11 cellular contexts compared by ENCODE assay signal in the genomic region with DNA sequence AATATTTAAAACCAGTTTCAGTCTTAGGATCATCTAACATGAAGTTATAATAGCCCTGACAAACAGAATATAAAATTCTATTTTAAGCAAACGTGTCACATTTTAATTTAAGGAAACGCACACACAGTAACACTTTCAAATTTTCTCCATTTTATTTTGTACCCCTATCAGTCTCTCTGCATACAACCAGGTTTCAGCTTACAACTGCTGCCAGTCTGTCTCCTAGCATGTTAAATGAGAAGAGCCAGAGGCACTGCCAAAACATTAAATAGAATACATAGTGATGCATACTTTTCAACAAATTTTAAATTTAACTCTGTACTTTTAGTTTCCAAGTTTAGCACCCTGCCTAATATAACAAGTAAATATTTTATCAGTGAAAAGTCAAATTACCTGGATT.
DNase-seq lines count a peak whose midpoint lies in the region; ATAC-seq and TF ChIP-seq lines count a peak whose summit lies in the region.
"Had no signal": no experiment of that assay in that cellular context is flagged by ENCODE, and none has a peak within 500 bp of the region (broad histone marks: within the 10 kb centered on the region; RNA-seq: fewer than 3 reads in every experiment).

No MANE protein-coding gene starts in this region.

- peak overlapping the region; percentile 79 for H3K4me2 ChIP-seq in PC-3 (ENCODE audit: low read length)

- H4K20me1 ChIP-seq in PC-3 (ENCODE audit: low read length) = no peaks in the 10 kb centered on the region

- DNase-seq in PC-3 = no peak
- peak; percentile 26 for DNase-seq in fibroblast of peridontal ligament (ENCODE audit: extremely low read depth)
- no peak for DNase-seq in psoas muscle
- DNase-seq in NCI-H226 = no peak
- DNase-seq in activated T-cell treated with anti-CD3 and anti-CD28 coated beads, Interleukin-2, amount 50 U/mL, for 48 hours = no peak
- DNase-seq in CD14-positive monocyte (ENCODE audit: low spot score) = no peak
- DNase-seq in GM03348 (ENCODE audit: low spot score) = no peak
- DNase-seq: activated CD4-positive, alpha-beta T cell treated with anti-CD3 and anti-CD28 coated beads for 1 hour; central memory CD4-positive, alpha-beta T cell; NCI-H524 treated with DMSO at 0.1 percent for 48 hours had no signal

- H3K9me2 ChIP-seq in PC-3 (replicated peaks; ENCODE audit: low read length) = no peaks in the 10 kb centered on the region

- H3K27ac Mint-ChIP-seq in CD14-positive monocyte = no peak overlapping the region

- H3K9me3 ChIP-seq in PC-3 (ENCODE audit: low read length) (no peaks in the 10 kb centered on the region), psoas muscle (no peaks in the 10 kb centered on the region)

- TF ChIP-seq CTCF in PC-3 (conservative IDR thresholded peaks at IDR 0.05; ENCODE audit: low read depth, low read length) = no peak
- TF ChIP-seq CTCF in psoas muscle (IDR thresholded peaks at IDR 0.05) = no peak
- no peak for TF ChIP-seq CTCF in CD14-positive monocyte (IDR thresholded peaks at IDR 0.05)

- no peak overlapping the region for H3K9ac ChIP-seq in PC-3 (ENCODE audit: low read length)

- H3K4me3 Mint-ChIP-seq in CD14-positive monocyte = no peak overlapping the region

- H3K4me1 Mint-ChIP-seq in CD14-positive monocyte = no peaks in the 10 kb centered on the region

- H2AFZ ChIP-seq in ACC112 (ENCODE audit: low read length, unreplicated experiment) (no peak overlapping the region), PC-3 (ENCODE audit: low read length) (no peak overlapping the region)

- peaks cover 77% of the 10 kb centered on the region for H3K79me2 ChIP-seq in ACC112 (ENCODE audit: control insufficient read depth, insufficient read depth, low read length, unreplicated experiment)
- peaks cover 68% of the 10 kb centered on the region for H3K79me2 ChIP-seq in PC-3 (ENCODE audit: low read length)

- no TSS peak for BruUV-seq in PC-3 (replicated peaks; lab: Mats Ljungman, UMichigan)

- H3K27me3 ChIP-seq in ACC112 (ENCODE audit: insufficient read depth, low read length) (no peaks in the 10 kb centered on the region), PC-3 (ENCODE audit: low read length) (no peaks in the 10 kb centered on the region), psoas muscle (ENCODE audit: insufficient read depth in 3 of 3, low read length in 2 of 3) (no peaks in the 10 kb centered on the region)

- 12 to 22% (median 12%) methylated on average over 2 of the region's 2 CpGs for WGBS in psoas muscle, 3 donors

- no peaks in the 10 kb centered on the region for H3K36me3 Mint-ChIP-seq in CD14-positive monocyte

- CTCF ChIA-PET in PC-3 (lab: Charles Lee) = no interaction called here

- H3K9me3 Mint-ChIP-seq in CD14-positive monocyte = no peaks in the 10 kb centered on the region

- ATAC-seq in PC-3 (peak; percentile 57), psoas muscle (peak; percentile 50 to 70 (median 56))

- H3K36me3 ChIP-seq in ACC112 (ENCODE audit: insufficient read depth, low read length) = peaks cover 6% of the 10 kb centered on the region; the same call in 1 of the 2 replicates
- H3K36me3 ChIP-seq in PC-3 (ENCODE audit: low read depth, low read length) = no peaks in the 10 kb centered on the region
- H3K36me3 ChIP-seq in psoas muscle (ENCODE audit: insufficient read depth in 1 of 2, low read depth in 1 of 2) = no peaks in the 10 kb centered on the region

- H3K27ac ChIP-seq in ACC112 (ENCODE audit: low read depth, low read length) = peak overlapping the region; percentile 78
- peak overlapping the region; percentile 68 for H3K27ac ChIP-seq in PC-3 (ENCODE audit: low read length)
- H3K27ac ChIP-seq in psoas muscle = peak overlapping the region; percentile 85

- H3K4me3 ChIP-seq in ACC112 (ENCODE audit: low read depth, low read length) = peak overlapping the region; percentile 63
- peak overlapping the region; percentile 56; the same call in 1 of the 2 replicates for H3K4me3 ChIP-seq in PC-3 (ENCODE audit: low read length)
- peak overlapping the region; percentile 61 for H3K4me3 ChIP-seq in psoas muscle

- POLR2A ChIA-PET in PC-3 (lab: Charles Lee; ENCODE audit: unreplicated experiment) = no interaction called here

- H3K4me1 ChIP-seq in ACC112 (ENCODE audit: control insufficient read depth, insufficient read depth, low read length, unreplicated experiment) (peaks cover 63% of the 10 kb centered on the region), PC-3 (ENCODE audit: insufficient read depth, low read length) (peaks cover 56% of the 10 kb centered on the region), psoas muscle (peaks cover 72% of the 10 kb centered on the region)

- intact Hi-C loops in PC-3 (cut with micrococcal nuclease) = loop anchor here (2.0 kb wide), 1 partner anchor 14 kb away; no protein-coding TSS in a partner anchor
- intact Hi-C loops in psoas muscle (cut with DNase I) = no loop called here
- intact Hi-C loops in CD14-positive monocyte (cut with micrococcal nuclease) = no loop called here

- peaks cover 15% of the 10 kb centered on the region for H3F3A ChIP-seq in PC-3 (ENCODE audit: low read length, unreplicated experiment)

- H3K27me3 Mint-ChIP-seq in CD14-positive monocyte (ENCODE audit: low read depth in 3 of 3) = peaks cover 5 to 19% (median 10%) of the 10 kb centered on the region in 3 donors
